1 cellular context compared by ENCODE assay signal in genomic region chr1:155084722-155085503, GRCh38.
TF ChIP-seq lines count a peak whose summit lies in the region.

No MANE protein-coding gene starts in this region.

TF ChIP-seq in K562, 482 proteins besides CTCF, POLR2A, EP300 and RAD21 (continued from another document):
- TF ChIP-seq GABPA (tag; conservative IDR thresholded peaks at IDR 0.05; ENCODE audit: low read depth) = peak; percentile 55; the same call in 1 of the 2 replicates
- peak; percentile 76 for TF ChIP-seq POLR2G (IDR thresholded peaks at IDR 0.05; ENCODE audit: low read depth, low read length)
- no peak for TF ChIP-seq ELK3 (CRISPR knock-in tag; IDR thresholded peaks at IDR 0.05)
- 0 out of 2 replicates have a peak, but pooled peaks have one; percentile 25 for TF ChIP-seq SMARCE1 (IDR thresholded peaks at IDR 0.05)
